In genomic region chr2:35783723-35784122, GRCh38 we compare ENCODE assay signal across 2 cellular contexts.
TF ChIP-seq lines count a peak whose summit lies in the region.

No MANE protein-coding gene starts in this region.

TF ChIP-seq in A549, 52 proteins besides CTCF, POLR2A, EP300 and RAD21 (continued from another document):
- TF ChIP-seq HMGXB4 (CRISPR knock-in tag; IDR thresholded peaks at IDR 0.05; ENCODE audit: borderline replicate concordance): no peak
- no peak for TF ChIP-seq NR3C1 (IDR thresholded peaks at IDR 0.05)
- TF ChIP-seq RFX5 (IDR thresholded peaks at IDR 0.05): no peak
- no peak for TF ChIP-seq KDM1A (IDR thresholded peaks at IDR 0.05; ENCODE audit: low read depth)
- TF ChIP-seq REST (IDR thresholded peaks at IDR 0.05): no peak
- no peak for TF ChIP-seq HDAC2 (IDR thresholded peaks at IDR 0.05)
- TF ChIP-seq MAX (IDR thresholded peaks at IDR 0.05): no peak
- no peak for TF ChIP-seq CBX8 (IDR thresholded peaks at IDR 0.05)
- TF ChIP-seq BCL3 (IDR thresholded peaks at IDR 0.05): no peak
- no peak for TF ChIP-seq GATA3 (IDR thresholded peaks at IDR 0.05; ENCODE audit: borderline replicate concordance)
- TF ChIP-seq HOXB5 (CRISPR knock-in tag; IDR thresholded peaks at IDR 0.05): no peak
- no peak for TF ChIP-seq PHF8 (IDR thresholded peaks at IDR 0.05; ENCODE audit: borderline replicate concordance, low read depth)

TF ChIP-seq in GM23338, 12 proteins besides CTCF, POLR2A, EP300 and RAD21 (continued from another document):
- TF ChIP-seq ZNF462 (CRISPR knock-in tag; IDR thresholded peaks at IDR 0.05) (no peak), EZH2phosphoT487 (IDR thresholded peaks at IDR 0.05; ENCODE audit: unreplicated experiment) (no peak), REST (IDR thresholded peaks at IDR 0.05; ENCODE audit: unreplicated experiment) (no peak), CREB1 (CRISPR knock-in tag; IDR thresholded peaks at IDR 0.05; ENCODE audit: low read depth) (no peak), ZNF331 (CRISPR knock-in tag; IDR thresholded peaks at IDR 0.05; ENCODE audit: low read depth) (no peak), ETS1 (IDR thresholded peaks at IDR 0.05) (no peak), STAT1 (IDR thresholded peaks at IDR 0.05; ENCODE audit: unreplicated experiment) (no peak), NANOG (IDR thresholded peaks at IDR 0.05; ENCODE audit: borderline replicate concordance) (no peak), ZNF114 (CRISPR knock-in tag; IDR thresholded peaks at IDR 0.05) (no peak), EZH2 (IDR thresholded peaks at IDR 0.05; ENCODE audit: low read depth, unreplicated experiment) (no peak)
